7 cellular contexts compared by ENCODE assay signal in genomic region chr3:179608931-179609720, GRCh38. TPM values are rescaled to one million over a fixed set of nuclear protein-coding genes. Genes with fewer than 3 reads are reported as not detected.
DNase-seq lines count a peak whose midpoint lies in the region; ATAC-seq lines count a peak whose summit lies in the region.

No MANE protein-coding gene starts in this region.

- H2BK120ac ChIP-seq in mesendoderm (ENCODE audit: low read depth, low read length): no peak overlapping the region

- no peak overlapping the region for H2AK5ac ChIP-seq in mesendoderm (ENCODE audit: low read length)

- peaks cover 7% of the 10 kb centered on the region for H3K79me2 ChIP-seq in mesendoderm (ENCODE audit: control insufficient read depth, insufficient read depth, low read length)

- WGBS in mesendoderm (ENCODE audit: extremely low coverage, insufficient coverage, low lambda C conversion rate): no CpG with 5 or more reads among the region's 6 CpGs

- H3K9ac ChIP-seq in mesendoderm (ENCODE audit: low read length): no peak overlapping the region

- H3K79me1 ChIP-seq in mesendoderm (ENCODE audit: low read length): peaks cover 4% of the 10 kb centered on the region

- peak overlapping the region; percentile 11 for H2BK15ac ChIP-seq in mesendoderm (replicated peaks; ENCODE audit: low read depth)

- no peaks in the 10 kb centered on the region for H3K27me3 ChIP-seq in mesendoderm (ENCODE audit: insufficient read depth, low read length, poor library complexity)
- H3K27me3 ChIP-seq in H7 (ENCODE audit: control insufficient read depth, insufficient read depth, low read length): no peaks in the 10 kb centered on the region

- DNase-seq in NCI-H2227 treated with DMSO at 0.1 percent for 48 hours (lab: John Stamatoyannopoulos, UW) (peak; percentile 2), mesendoderm (peak; percentile 74), A172 (ENCODE audit: low spot score) (no peak), H7 (no peak), SKM-1 treated with dmso at 0.1 percent for 144 hours (lab: John Stamatoyannopoulos, UW; ENCODE audit: unreplicated experiment) (no peak)

- H3K27ac ChIP-seq in mesendoderm (ENCODE audit: low read depth, low read length): peak overlapping the region; percentile 62

- no peak overlapping the region for H4K5ac ChIP-seq in mesendoderm (ENCODE audit: low read length)

- H3K4ac ChIP-seq in mesendoderm (ENCODE audit: low read depth, low read length): no peak overlapping the region

- no peak overlapping the region for H3K4me2 ChIP-seq in mesendoderm (ENCODE audit: low read length)

- no peak overlapping the region for H3K56ac ChIP-seq in mesendoderm (ENCODE audit: low read length)

- H3K4me1 ChIP-seq in mesendoderm (ENCODE audit: control insufficient read depth, low read depth, low read length): peaks cover 3% of the 10 kb centered on the region

- H3K36me3 ChIP-seq in mesendoderm (ENCODE audit: control insufficient read depth, insufficient read depth, low read length): no peaks in the 10 kb centered on the region
- no peaks in the 10 kb centered on the region for H3K36me3 ChIP-seq in H7 (replicated peaks; ENCODE audit: control insufficient read depth, insufficient read depth, low read length)

- H3K18ac ChIP-seq in mesendoderm (ENCODE audit: low read length): no peak overlapping the region

- no peak overlapping the region for H3K23ac ChIP-seq in mesendoderm (ENCODE audit: low read length)

- H4K8ac ChIP-seq in mesendoderm (ENCODE audit: low read depth, low read length): no peak overlapping the region

- H2BK5ac ChIP-seq in mesendoderm (ENCODE audit: low read length): no peak overlapping the region

- H3K4me3 ChIP-seq in mesendoderm (ENCODE audit: low read length): no peak overlapping the region
- no peak overlapping the region for H3K4me3 ChIP-seq in H7 (ENCODE audit: insufficient read depth, low read depth, low read length)

- ATAC-seq in GM19025 (IDR thresholded peaks at IDR 0.05; ENCODE audit: low read depth, unreplicated experiment) (peak; percentile 37), HG02759 (IDR thresholded peaks at IDR 0.05; ENCODE audit: unreplicated experiment) (peak; percentile 56)

RNA-seq across cellular contexts. Expression of gene NDUFB5, which starts 4.5 kb away (rescaled TPM):
- 69.0 TPM for polyA plus RNA-seq in mesendoderm (2013, experiment 1 of 2)
- polyA plus RNA-seq in mesendoderm (2013, experiment 2 of 2): 67.1 TPM
- total RNA-seq in A172 (2014; rRNA removed; shearing (Covaris generic)): 316 and 319 TPM in 2 replicates
- 138 and 172 TPM in 2 replicates for total RNA-seq in H7 (2014; rRNA removed; shearing (Covaris generic))

RNA-seq across cellular contexts. Expression of gene MRPL47, which starts 4.7 kb away (rescaled TPM):
- polyA plus RNA-seq in mesendoderm (2013, experiment 1 of 2): 133 TPM
- polyA plus RNA-seq in mesendoderm (2013, experiment 2 of 2): 128 TPM
- 184 and 189 TPM in 2 replicates for total RNA-seq in A172 (2014; rRNA removed; shearing (Covaris generic))
- total RNA-seq in H7 (2014; rRNA removed; shearing (Covaris generic)): 66.6 and 68.9 TPM in 2 replicates

RNA-seq across cellular contexts. Expression of gene USP13, which starts 43.7 kb away (rescaled TPM):
- 11.5 TPM for polyA plus RNA-seq in mesendoderm (2013, experiment 1 of 2)
- 11.9 TPM for polyA plus RNA-seq in mesendoderm (2013, experiment 2 of 2)
- 13.8 and 16.9 TPM in 2 replicates for total RNA-seq in A172 (2014; rRNA removed; shearing (Covaris generic))
- 10.5 and 12.4 TPM in 2 replicates for total RNA-seq in H7 (2014; rRNA removed; shearing (Covaris generic))

RNA-seq across cellular contexts. Expression of gene ACTL6A, which starts 46.4 kb away (rescaled TPM):
- polyA plus RNA-seq in mesendoderm (2013, experiment 1 of 2): 93.1 TPM
- polyA plus RNA-seq in mesendoderm (2013, experiment 2 of 2): 90.0 TPM
- total RNA-seq in A172 (2014; rRNA removed; shearing (Covaris generic)): 293 and 321 TPM in 2 replicates
- 91.8 and 103 TPM in 2 replicates for total RNA-seq in H7 (2014; rRNA removed; shearing (Covaris generic))

Comparison
In these comparisons a context has a peak if more than half of its experiments do, and no peak if none do; other contexts are left out.
1. DNase-seq: peak in NCI-H2227 treated with DMSO at 0.1 percent for 48 hours (single experiment) and mesendoderm (single experiment); none in A172 (single experiment), H7 (single experiment) and SKM-1 treated with dmso at 0.1 percent for 144 hours (single experiment).